In the genomic region with DNA sequence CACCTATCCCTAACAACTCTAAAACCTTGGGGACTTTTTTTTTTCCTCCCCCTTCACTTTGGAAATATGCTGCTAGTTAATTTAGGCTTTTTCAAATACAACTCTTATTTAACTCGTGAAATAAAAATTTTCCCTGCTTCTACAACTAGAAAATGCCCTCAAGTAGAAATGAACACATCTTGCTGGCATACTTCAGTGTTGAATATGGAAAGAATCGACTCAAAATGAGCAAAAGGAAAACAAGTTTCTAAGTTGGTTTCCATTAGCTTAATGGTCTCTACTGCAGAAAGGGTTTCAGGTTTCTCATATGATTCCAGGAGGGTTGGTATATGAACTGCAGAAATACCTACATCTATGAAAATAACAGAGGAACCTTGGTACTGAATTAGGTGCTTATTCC, we compare ENCODE assay signal across 22 cellular contexts.
"Had no signal": no experiment of that assay in that cellular context is flagged by ENCODE, and none has a peak within 500 bp of the region (broad histone marks: within the 10 kb centered on the region; RNA-seq: fewer than 3 reads in every experiment).

No MANE protein-coding gene starts in this region.

- H3K9me3 ChIP-seq: esophagus muscularis mucosa, gastroesophageal sphincter, lower lobe of right lung had no signal

- H3K4me3 Mint-ChIP-seq: mesothelial cell of epicardium; naive B cell; naive thymus-derived CD8-positive, alpha-beta T cell had no signal

- H3K4me1 Mint-ChIP-seq: mesothelial cell of epicardium; naive B cell; naive thymus-derived CD8-positive, alpha-beta T cell had no signal

- H3K4me1 ChIP-seq: esophagus muscularis mucosa, foreskin keratinocyte, gastroesophageal sphincter, heart right ventricle, left lung, lower lobe of right lung had no signal

- FAIRE-seq: endothelial cell of umbilical vein, frontal cortex, islet of Langerhans, keratinocyte had no signal

- DNase-seq: dorsolateral prefrontal cortex; effector CD4-positive, alpha-beta T cell; effector memory CD4-positive, alpha-beta T cell; heart right ventricle; hippocampal formation; left cardiac atrium; left lung; left ventricle myocardium superior; lower lobe of right lung; mesenchymal stem cell; mucosa of descending colon; naive B cell; naive thymus-derived CD8-positive, alpha-beta T cell had no signal

- ATAC-seq: foreskin keratinocyte; gastroesophageal sphincter; heart right ventricle; left cardiac atrium; left lung; left ventricle myocardium superior; lower lobe of right lung; mucosa of descending colon; naive thymus-derived CD8-positive, alpha-beta T cell had no signal

- H3K27ac Mint-ChIP-seq: mesothelial cell of epicardium; naive B cell; naive thymus-derived CD8-positive, alpha-beta T cell had no signal

- H3K27me3 Mint-ChIP-seq: naive B cell had no signal

- H3K27me3 ChIP-seq: esophagus muscularis mucosa, foreskin keratinocyte, gastroesophageal sphincter, heart right ventricle, left lung had no signal

- H3K4me3 ChIP-seq: coronary artery, dorsolateral prefrontal cortex, esophagus muscularis mucosa, gastroesophageal sphincter, heart right ventricle, left lung, lower lobe of right lung, mucosa of descending colon had no signal

- H3K36me3 Mint-ChIP-seq: mesothelial cell of epicardium; naive B cell; naive thymus-derived CD8-positive, alpha-beta T cell had no signal

- H3K36me3 ChIP-seq: esophagus muscularis mucosa, gastroesophageal sphincter, heart right ventricle, left lung, lower lobe of right lung had no signal

- H3K27ac ChIP-seq: coronary artery, dorsolateral prefrontal cortex, esophagus muscularis mucosa, foreskin keratinocyte, gastroesophageal sphincter, heart right ventricle, left lung, lower lobe of right lung had no signal
